ENCODE assay signal across 25 cellular contexts in genomic region chr4:178185517-178185916, GRCh38.
"Had no signal": no experiment of that assay in that cellular context is flagged by ENCODE, and none has a peak within 500 bp of the region (broad histone marks: within the 10 kb centered on the region; RNA-seq: fewer than 3 reads in every experiment).

No MANE protein-coding gene starts in this region.

- ATAC-seq: activated CD8-positive, alpha-beta memory T cell treated with anti-CD3 and anti-CD28 coated beads, Interleukin-2, amount 10 ng/mL, durations not matched to agents 7 days and 5 days; activated naive CD4-positive, alpha-beta T cell treated with anti-CD3 and anti-CD28 coated beads, Interleukin-2, amount 50 U/mL, for 72 hours; activated naive CD8-positive, alpha-beta T cell treated with anti-CD3 and anti-CD28 coated beads, Interleukin-2, amount 50 U/mL, for 24 hours; PC-3; T-helper 17 cell had no signal

- DNase-seq: activated B cell treated with CpG ODN at 0.5 μM for 24 hours; activated CD4-positive, alpha-beta T cell treated with anti-CD3 and anti-CD28 coated beads for 1 hour; activated CD4-positive, alpha-beta T cell treated with anti-CD3 and anti-CD28 coated beads, Interleukin-2, amount 10 ng/mL, durations not matched to agents 24 days and 14 days; activated CD4-positive, alpha-beta T cell treated with anti-CD3 and anti-CD28 coated beads, Interleukin-2, amount 50 U/mL, for 48 hours; activated CD8-positive, alpha-beta memory T cell treated with anti-CD3 and anti-CD28 coated beads, Interleukin-2, amount 10 ng/mL, durations not matched to agents 7 days and 5 days; activated effector memory CD4-positive, alpha-beta T cell treated with anti-CD3 and anti-CD28 coated beads, Interleukin-2, amount 50 U/mL, for 16 hours; activated naive CD4-positive, alpha-beta T cell treated with Interleukin-2 at 50 U/mL for 16 hours; activated naive CD8-positive, alpha-beta T cell treated with anti-CD3 and anti-CD28 coated beads, Interleukin-2, amount 50 U/mL, for 24 hours; activated T-cell treated with anti-CD3 and anti-CD28 coated beads, Interleukin-2, amount 50 U/mL, for 24 hours; amniotic stem cell; MG63; NCI-H1105 treated with DMSO at 0.1 percent for 48 hours; NCI-H1436 treated with DMSO at 0.1 percent for 48 hours; NCI-H187; NCI-H2081; NCI-H510A treated with DMSO at 0.1 percent for 48 hours; NCI-H69; PC-3; SIG-M5; T-helper 17 cell; T-helper 9 cell had no signal

- H3K4me3 Mint-ChIP-seq: activated B cell treated with CpG ODN at 0.5 μM for 24 hours; activated CD4-positive, alpha-beta T cell treated with anti-CD3 and anti-CD28 coated beads, Interleukin-2, amount 10 ng/mL, durations not matched to agents 24 days and 14 days; activated CD8-positive, alpha-beta memory T cell treated with anti-CD3 and anti-CD28 coated beads, Interleukin-2, amount 10 ng/mL, durations not matched to agents 7 days and 5 days; activated naive CD8-positive, alpha-beta T cell treated with anti-CD3 and anti-CD28 coated beads, Interleukin-2, amount 50 U/mL, for 24 hours; activated T-cell treated with anti-CD3 and anti-CD28 coated beads, Interleukin-2, amount 50 U/mL, for 24 hours; activated T-helper 1 cell treated with anti-CD3 and anti-CD28 coated beads, Interleukin-12 subunit alpha, Interleukin-12 subunit beta, Interleukin-2, Interleukin-4 antibody, amounts not matched to agents 30 ng/mL and 10 ng/mL and 1 ng/mL, durations not matched to agents 14 hours and 24 hours and 36 hours; central memory CD8-positive, alpha-beta T cell; T-helper 17 cell had no signal

- H3K9me3 ChIP-seq: ascending aorta, MG63 had no signal

- H3K4me1 ChIP-seq: ascending aorta had no signal

- H3K9me3 Mint-ChIP-seq: activated B cell treated with CpG ODN at 0.5 μM for 24 hours; activated CD4-positive, alpha-beta T cell treated with anti-CD3 and anti-CD28 coated beads, Interleukin-2, amount 10 ng/mL, durations not matched to agents 24 days and 14 days; activated naive CD8-positive, alpha-beta T cell treated with anti-CD3 and anti-CD28 coated beads, Interleukin-2, amount 50 U/mL, for 24 hours; activated T-helper 1 cell treated with anti-CD3 and anti-CD28 coated beads, Interleukin-12 subunit alpha, Interleukin-12 subunit beta, Interleukin-2, Interleukin-4 antibody, amounts not matched to agents 30 ng/mL and 10 ng/mL and 1 ng/mL, durations not matched to agents 14 hours and 24 hours and 36 hours had no signal

- H3K27ac Mint-ChIP-seq: activated B cell treated with CpG ODN at 0.5 μM for 24 hours; activated CD4-positive, alpha-beta T cell treated with anti-CD3 and anti-CD28 coated beads, Interleukin-2, amount 10 ng/mL, durations not matched to agents 24 days and 14 days; activated CD8-positive, alpha-beta memory T cell treated with anti-CD3 and anti-CD28 coated beads, Interleukin-2, amount 10 ng/mL, durations not matched to agents 7 days and 5 days; activated naive CD4-positive, alpha-beta T cell treated with anti-CD3 and anti-CD28 coated beads, Interleukin-2, amount 50 U/mL, for 72 hours; activated naive CD8-positive, alpha-beta T cell treated with anti-CD3 and anti-CD28 coated beads, Interleukin-2, amount 50 U/mL, for 24 hours; activated T-cell treated with anti-CD3 and anti-CD28 coated beads, Interleukin-2, amount 50 U/mL, for 24 hours; activated T-helper 1 cell treated with anti-CD3 and anti-CD28 coated beads, Interleukin-12 subunit alpha, Interleukin-12 subunit beta, Interleukin-2, Interleukin-4 antibody, amounts not matched to agents 30 ng/mL and 10 ng/mL and 1 ng/mL, durations not matched to agents 14 hours and 24 hours and 36 hours; T-helper 17 cell had no signal

- H3K36me3 Mint-ChIP-seq: activated CD8-positive, alpha-beta memory T cell treated with anti-CD3 and anti-CD28 coated beads, Interleukin-2, amount 10 ng/mL, durations not matched to agents 7 days and 5 days; activated naive CD4-positive, alpha-beta T cell treated with anti-CD3 and anti-CD28 coated beads, Interleukin-2, amount 50 U/mL, for 72 hours had no signal

- H3K36me3 ChIP-seq: ascending aorta, MG63 had no signal

- H3K27me3 ChIP-seq: ascending aorta, MG63 had no signal

- H3K4me1 Mint-ChIP-seq: activated B cell treated with CpG ODN at 0.5 μM for 24 hours; activated CD4-positive, alpha-beta T cell treated with anti-CD3 and anti-CD28 coated beads, Interleukin-2, amount 10 ng/mL, durations not matched to agents 24 days and 14 days; activated CD8-positive, alpha-beta memory T cell treated with anti-CD3 and anti-CD28 coated beads, Interleukin-2, amount 10 ng/mL, durations not matched to agents 7 days and 5 days; activated naive CD8-positive, alpha-beta T cell treated with anti-CD3 and anti-CD28 coated beads, Interleukin-2, amount 50 U/mL, for 24 hours; central memory CD8-positive, alpha-beta T cell; T-helper 17 cell had no signal

- H3K4me3 ChIP-seq: ascending aorta, MG63 had no signal

- H3K27me3 Mint-ChIP-seq: activated B cell treated with CpG ODN at 0.5 μM for 24 hours; activated CD4-positive, alpha-beta T cell treated with anti-CD3 and anti-CD28 coated beads, Interleukin-2, amount 10 ng/mL, durations not matched to agents 24 days and 14 days; activated CD8-positive, alpha-beta memory T cell treated with anti-CD3 and anti-CD28 coated beads, Interleukin-2, amount 10 ng/mL, durations not matched to agents 7 days and 5 days; activated naive CD8-positive, alpha-beta T cell treated with anti-CD3 and anti-CD28 coated beads, Interleukin-2, amount 50 U/mL, for 24 hours; activated T-cell treated with anti-CD3 and anti-CD28 coated beads, Interleukin-2, amount 50 U/mL, for 24 hours; central memory CD8-positive, alpha-beta T cell; T-helper 17 cell had no signal
